22 cellular contexts compared by ENCODE assay signal in genomic region chr22:22119003-22119402, GRCh38.
"Had no signal": no experiment of that assay in that cellular context is flagged by ENCODE, and none has a peak within 500 bp of the region (broad histone marks: within the 10 kb centered on the region; RNA-seq: fewer than 3 reads in every experiment).

No MANE protein-coding gene starts in this region.

- H3K27ac Mint-ChIP-seq: activated CD4-positive, alpha-beta T cell treated with anti-CD3 and anti-CD28 coated beads, Interleukin-2, amount 10 ng/mL, durations not matched to agents 24 days and 14 days; activated naive CD4-positive, alpha-beta T cell treated with anti-CD3 and anti-CD28 coated beads for 36 hours; activated naive CD8-positive, alpha-beta T cell; T-helper 17 cell; WTC11 had no signal

- H3K27me3 ChIP-seq: Peyer's patch had no signal

- H3K4me1 Mint-ChIP-seq: activated CD4-positive, alpha-beta T cell treated with anti-CD3 and anti-CD28 coated beads, Interleukin-2, amount 10 ng/mL, durations not matched to agents 24 days and 14 days; T-helper 17 cell; WTC11 had no signal

- H3K4me3 ChIP-seq: cardiac muscle cell had no signal

- H3K4me3 Mint-ChIP-seq: activated CD4-positive, alpha-beta T cell treated with anti-CD3 and anti-CD28 coated beads, Interleukin-2, amount 10 ng/mL, durations not matched to agents 24 days and 14 days; activated naive CD4-positive, alpha-beta T cell treated with anti-CD3 and anti-CD28 coated beads for 36 hours; T-helper 17 cell; WTC11 had no signal

- DNase-seq: activated CD4-positive, alpha-beta T cell treated with anti-CD3 and anti-CD28 coated beads for 1 hour; activated CD4-positive, alpha-beta T cell treated with anti-CD3 and anti-CD28 coated beads, Interleukin-2, amount 10 ng/mL, durations not matched to agents 24 days and 14 days; activated CD4-positive, alpha-beta T cell treated with anti-CD3 and anti-CD28 coated beads, Interleukin-2, amount 50 U/mL, for 48 hours; activated CD8-positive, alpha-beta memory T cell treated with anti-CD3 and anti-CD28 coated beads for 24 hours; activated effector memory CD4-positive, alpha-beta T cell treated with anti-CD3 and anti-CD28 coated beads, Interleukin-2, amount 50 U/mL, for 16 hours; activated naive CD4-positive, alpha-beta T cell treated with anti-CD3 and anti-CD28 coated beads for 36 hours; activated T-cell treated with anti-CD3 and anti-CD28 coated beads, Interleukin-2, amount 50 U/mL, for 4 hours; brain microvascular endothelial cell; cerebellar nuclear complex; KG1; NCI-H1048; NCI-H1417; NCI-H2029 treated with DMSO at 0.1 percent for 48 hours; NCI-H446; NCI-H524; Peyer's patch; SHP77 treated with DMSO at 0.1 percent for 48 hours; T-helper 17 cell; T-helper 9 cell had no signal

- H3K27ac ChIP-seq: brain microvascular endothelial cell, cardiac muscle cell had no signal

- H3K4me1 ChIP-seq: Peyer's patch had no signal

- ATAC-seq: activated T-cell treated with anti-CD3 and anti-CD28 coated beads, Interleukin-2, amount 50 U/mL, for 4 hours; T-helper 17 cell; WTC11 had no signal

- H3K36me3 Mint-ChIP-seq: activated naive CD8-positive, alpha-beta T cell; WTC11 had no signal

- H3K9me3 Mint-ChIP-seq: activated CD4-positive, alpha-beta T cell treated with anti-CD3 and anti-CD28 coated beads, Interleukin-2, amount 10 ng/mL, durations not matched to agents 24 days and 14 days; activated naive CD4-positive, alpha-beta T cell treated with anti-CD3 and anti-CD28 coated beads for 36 hours; activated T-cell treated with anti-CD3 and anti-CD28 coated beads, Interleukin-2, amount 50 U/mL, for 4 hours; WTC11 had no signal
